In genomic region chr9:37477443-37477842, GRCh38 we compare ENCODE assay signal across 8 cellular contexts. TPM values are rescaled to one million over a fixed set of nuclear protein-coding genes. Genes with fewer than 3 reads are reported as not detected.
DNase-seq lines count a peak whose midpoint lies in the region; ATAC-seq, FAIRE-seq and TF ChIP-seq lines count a peak whose summit lies in the region.
"Not testable (repeated sequence)": the region's sequence is repeated elsewhere in the genome, so short reads cannot be mapped to it uniquely, and the experiment has no call there.

No MANE protein-coding gene starts in this region.

- not testable (repeated sequence) for H2AFZ ChIP-seq in HepG2 (ENCODE audit: low read length)

- not testable (repeated sequence) for H3K36me3 ChIP-seq in Panc1 (ENCODE audit: control insufficient read depth, insufficient read depth, low read length); HepG2 (replicated peaks in 1 of 2; ENCODE audit: control insufficient read depth in 1 of 2, insufficient read depth in 2 of 2, low read length in 2 of 2)

- not testable (repeated sequence) for ATAC-seq in A549, Panc1, HepG2

- not testable (repeated sequence) for TF ChIP-seq POLR2A in A549 (IDR thresholded peaks at IDR 0.05; ENCODE audit: low read length); HepG2 (IDR thresholded peaks at IDR 0.05; ENCODE audit: insufficient read depth in 1 of 2, low read depth in 2 of 2, low read length in 2 of 2)

- intact Hi-C loops in Panc1 (cut with micrococcal nuclease; ENCODE audit: unreplicated experiment) = loop anchor here (10.0 kb wide), 1 partner anchor 267 kb away; no protein-coding TSS in a partner anchor
- intact Hi-C loops in HepG2 (cut with micrococcal nuclease; ENCODE audit: unreplicated experiment) = not testable (repeated sequence)

- not testable (repeated sequence) for TF ChIP-seq RAD21 in A549 (conservative IDR thresholded peaks at IDR 0.05 in 1 of 2, IDR thresholded peaks at IDR 0.05 in 1 of 2); HepG2 (CRISPR knock-in tag; IDR thresholded peaks at IDR 0.05)

- peaks cover 25% of the 10 kb centered on the region for H3K9me3 ChIP-seq in A549
- H3K9me3 ChIP-seq in Panc1 (ENCODE audit: control insufficient read depth, insufficient read depth, low read depth, low read length) = peaks cover 16% of the 10 kb centered on the region
- H3K9me3 ChIP-seq in HepG2 (ENCODE audit: low read length) = not testable (repeated sequence)

- peak overlapping the region; percentile 52 for H3K4me2 ChIP-seq in A549
- not testable (repeated sequence) for H3K4me2 ChIP-seq in HepG2 (ENCODE audit: low read depth, low read length)

- H3K79me2 ChIP-seq in HepG2 (ENCODE audit: insufficient read depth, low read length) = not testable (repeated sequence)

- H4K20me1 ChIP-seq in HepG2 (ENCODE audit: insufficient read depth, low read length) = not testable (repeated sequence)

- DNase-seq in A549 (ENCODE audit: low read depth in 1 of 2, low spot score in 1 of 2); Panc1 (ENCODE audit: low read depth, low spot score); HepG2 (ENCODE audit: low spot score): not testable (repeated sequence)
- DNase-seq in EH (ENCODE audit: low read depth) (peak; percentile 43), HCEC 1CT (peak; percentile 25), LoVo (ENCODE audit: low spot score) (peak; percentile 16), foreskin fibroblast (peak; percentile 9 to 38), renal cortical epithelial cell (ENCODE audit: low read depth) (peak; percentile 38)

- POLR2A ChIA-PET in A549 (lab: Yijun Ruan, JAX); Panc1 (lab: Charles Lee); HepG2 (lab: Yijun Ruan, JAX): not testable (repeated sequence)

- WGBS in A549 (ENCODE audit: missing lambda C conversion rate) = 49% methylated on average over 4 of the region's 4 CpGs
- 3% methylated on average over 4 of the region's 4 CpGs for WGBS in HepG2 (ENCODE audit: low lambda C conversion rate)

- not testable (repeated sequence) for FAIRE-seq in A549 (lab: Jason Lieb, UNC); HepG2 (lab: Jason Lieb, UNC)

- in situ Hi-C loops in Panc1 (cut with HindIII; ENCODE audit: low pct_unique_long_range_greater_than_20kb, low sequenced_read_pairs) = not testable (repeated sequence)
- in situ Hi-C loops in HepG2 (cut with HindIII; ENCODE audit: extremely low pct_ligation_motif_present, low pct_unique_long_range_greater_than_20kb) = loop anchor here (25.0 kb wide), 3 partner anchors 260 to 885 kb away; partner anchors contain the start of gene SLC25A51

- not testable (repeated sequence) for TF ChIP-seq EP300 in A549 (IDR thresholded peaks at IDR 0.05); HepG2 (IDR thresholded peaks at IDR 0.05; ENCODE audit: low read depth in 2 of 2, low read length in 2 of 2); HepG2 (CRISPR knock-in tag; IDR thresholded peaks at IDR 0.05; ENCODE audit: borderline replicate concordance)

- H3K4me3 ChIP-seq in A549; Panc1 (ENCODE audit: low read depth in 2 of 2, low read length in 2 of 2); foreskin fibroblast (ENCODE audit: low read depth in 1 of 2, low read length in 2 of 2); HepG2 (replicated peaks in 1 of 3; ENCODE audit: insufficient read depth in 1 of 3, low read depth in 2 of 3, low read length in 3 of 3): not testable (repeated sequence)

- not testable (repeated sequence) for H3K9ac ChIP-seq in HepG2 (ENCODE audit: insufficient read depth, low read depth, low read length)

- H3K27ac ChIP-seq in A549 (peak overlapping the region; percentile 24 to 64; a peak in 3 of 6 replicates), Panc1 (ENCODE audit: low read length) (peak overlapping the region; percentile 52; the same call in 1 of the 2 replicates)
- not testable (repeated sequence) for H3K27ac ChIP-seq in HepG2 (ENCODE audit: extremely low read length, insufficient read depth, low read length)

- BruUV-seq in Panc1 (replicated peaks; lab: Mats Ljungman, UMichigan); HepG2 (replicated peaks; lab: Mats Ljungman, UMichigan): not testable (repeated sequence)

- CTCF ChIA-PET in A549 (lab: Yijun Ruan, JAX) = interaction anchor here (1.5 to 1.7 kb wide), 2 partner anchors 9 to 886 kb away, joined by 3 to 4 read pairs; no protein-coding TSS in a partner anchor
- CTCF ChIA-PET in Panc1 (lab: Charles Lee); HepG2 (lab: Yijun Ruan, JAX; ENCODE audit: low intra/inter-chr PET ratio, low total read pairs): not testable (repeated sequence)

- not testable (repeated sequence) for H3K27me3 ChIP-seq in Panc1 (ENCODE audit: control insufficient read depth, insufficient read depth, low read length); HepG2 (ENCODE audit: control insufficient read depth in 1 of 2, insufficient read depth in 2 of 2, low read length in 2 of 2)

- peaks cover 25% of the 10 kb centered on the region for H3K4me1 ChIP-seq in A549
- H3K4me1 ChIP-seq in Panc1 (ENCODE audit: control insufficient read depth, insufficient read depth, low read length) = peaks cover 21% of the 10 kb centered on the region
- peaks cover 29% of the 10 kb centered on the region for H3K4me1 ChIP-seq in HepG2 (ENCODE audit: insufficient read depth, low read length)

- not testable (repeated sequence) for TF ChIP-seq CTCF in A549 (IDR thresholded peaks at IDR 0.05); Panc1 (IDR thresholded peaks at IDR 0.05); foreskin fibroblast (IDR thresholded peaks at IDR 0.05; ENCODE audit: low read depth, low read length); HepG2 (CRISPR knock-in tag; IDR thresholded peaks at IDR 0.05)

RNA-seq across cellular contexts. Expression of gene POLR1E, which starts 8.3 kb away (rescaled TPM):
- polyA plus RNA-seq in A549 (2011; rRNA removed) = 47.2 and 49.8 TPM in 2 replicates
- polyA plus RNA-seq in A549 (2012; cell fraction: cytosol; rRNA removed) = 37.6 and 38.4 TPM in 2 replicates
- 12.5 and 13.4 TPM in 2 replicates for polyA plus RNA-seq in A549 (2012; cell fraction: nucleus; rRNA removed)
- polyA plus RNA-seq in A549 (2017; fragmentation: RNase III; extraction: RNeasy Plus Mini Kit Qiagen cat#74134 plus additional on column Dnase treatment) = 39.0 to 48.6 TPM (median 41.9 TPM) in 3 replicates
- 28.3 and 29.1 TPM in 2 replicates for polyA minus RNA-seq in A549 (2011; rRNA and poly(A)+ RNA removed)
- 93.8 TPM for total RNA-seq in Panc1 (2021; ENCODE audit: unreplicated experiment)
- polyA plus RNA-seq in Panc1 (2012; ENCODE audit: insufficient read length) = 56.8 TPM
- 37.8 and 49.1 TPM in 2 replicates for total RNA-seq in HepG2 (2016; rRNA removed; fragmentation: Illumina TruSeq; extraction: Trizol)
- 12.6 and 13.7 TPM in 2 replicates for total RNA-seq in HepG2 (2016; cell fraction: cytosol; rRNA removed; fragmentation: Illumina TruSeq; extraction: Trizol; ENCODE audit: low read depth)
- total RNA-seq in HepG2 (2016; cell fraction: insoluble cytoplasmic fraction; rRNA removed; fragmentation: Illumina TruSeq; extraction: Trizol) = 35.7 and 42.1 TPM in 2 replicates
- 24.4 and 28.3 TPM in 2 replicates for total RNA-seq in HepG2 (2016; cell fraction: membrane; rRNA removed; fragmentation: Illumina TruSeq; extraction: Trizol)
- 19.5 and 22.1 TPM in 2 replicates for total RNA-seq in HepG2 (2016; cell fraction: nucleus; rRNA removed; fragmentation: Illumina TruSeq; extraction: Trizol)
- polyA plus RNA-seq in HepG2 (2011; rRNA removed) = 18.9 and 23.0 TPM in 2 replicates
- 16.9 and 20.6 TPM in 2 replicates for polyA plus RNA-seq in HepG2 (2011; cell fraction: cytosol; rRNA removed)
- polyA plus RNA-seq in HepG2 (2011; cell fraction: nucleus; rRNA removed) = 6.3 and 8.5 TPM in 2 replicates
- 15.5 and 19.9 TPM in 2 replicates for polyA plus RNA-seq in HepG2 (2012)
- 9.5 and 9.6 TPM in 2 replicates for polyA plus RNA-seq in HepG2 (2016; cell fraction: cytosol; fragmentation: Illumina TruSeq; extraction: Trizol; ENCODE audit: low read depth)
- polyA plus RNA-seq in HepG2 (2016; cell fraction: insoluble cytoplasmic fraction; fragmentation: Illumina TruSeq; extraction: Trizol; ENCODE audit: low read depth) = 31.1 and 31.2 TPM in 2 replicates
- polyA plus RNA-seq in HepG2 (2016; cell fraction: membrane; fragmentation: Illumina TruSeq; extraction: Trizol; ENCODE audit: low read depth) = 16.1 and 18.2 TPM in 2 replicates
- polyA plus RNA-seq in HepG2 (2016; cell fraction: nucleus; fragmentation: Illumina TruSeq; extraction: Trizol; ENCODE audit: insufficient read depth, low read depth) = 16.7 and 17.8 TPM in 2 replicates
- 17.1 and 37.9 TPM in 2 replicates for polyA minus RNA-seq in HepG2 (2011; rRNA and poly(A)+ RNA removed; ENCODE audit: low replicate concordance)
- polyA minus RNA-seq in HepG2 (2011; cell fraction: cytosol; rRNA and poly(A)+ RNA removed) = 14.0 and 14.2 TPM in 2 replicates
- 17.8 and 20.8 TPM in 2 replicates for polyA minus RNA-seq in HepG2 (2011; cell fraction: nucleus; rRNA and poly(A)+ RNA removed)
- total RNA-seq in renal cortical epithelial cell = 23.1 and 27.0 TPM in 2 replicates

RNA-seq across cellular contexts. Expression of gene ZBTB5, which starts 12.2 kb away (rescaled TPM):
- polyA plus RNA-seq in A549 (2011; rRNA removed) (18.1 and 19.8 TPM in 2 replicates), A549 (2017; fragmentation: RNase III; extraction: RNeasy Plus Mini Kit Qiagen cat#74134 plus additional on column Dnase treatment) (10.7 to 12.4 TPM (median 11.7 TPM) in 3 replicates), HepG2 (2011; rRNA removed) (19.7 and 20.5 TPM in 2 replicates)
- 6.7 and 8.8 TPM in 2 replicates for polyA plus RNA-seq in A549 (2012; cell fraction: cytosol; rRNA removed)
- 12.0 and 15.5 TPM in 2 replicates for polyA plus RNA-seq in A549 (2012; cell fraction: nucleus; rRNA removed)
- polyA minus RNA-seq in A549 (2011; rRNA and poly(A)+ RNA removed) = 26.7 and 29.1 TPM in 2 replicates
- total RNA-seq in Panc1 (2021; ENCODE audit: unreplicated experiment) (30.6 TPM), HepG2 (2016; rRNA removed; fragmentation: Illumina TruSeq; extraction: Trizol) (12.5 and 15.2 TPM in 2 replicates), renal cortical epithelial cell (8.3 and 21.3 TPM in 2 replicates)
- 17.1 TPM for polyA plus RNA-seq in Panc1 (2012; ENCODE audit: insufficient read length)
- 0.81 and 0.88 TPM in 2 replicates for total RNA-seq in HepG2 (2016; cell fraction: cytosol; rRNA removed; fragmentation: Illumina TruSeq; extraction: Trizol; ENCODE audit: low read depth)
- total RNA-seq in HepG2 (2016; cell fraction: insoluble cytoplasmic fraction; rRNA removed; fragmentation: Illumina TruSeq; extraction: Trizol) = 12.4 and 14.4 TPM in 2 replicates
- total RNA-seq in HepG2 (2016; cell fraction: membrane; rRNA removed; fragmentation: Illumina TruSeq; extraction: Trizol) = 5.8 and 6.1 TPM in 2 replicates
- total RNA-seq in HepG2 (2016; cell fraction: nucleus; rRNA removed; fragmentation: Illumina TruSeq; extraction: Trizol) = 11.2 and 13.3 TPM in 2 replicates
- polyA plus RNA-seq in HepG2 (2011; cell fraction: cytosol; rRNA removed) = 14.8 and 16.3 TPM in 2 replicates
- polyA plus RNA-seq in HepG2 (2011; cell fraction: nucleus; rRNA removed) = 25.4 and 27.5 TPM in 2 replicates
- polyA plus RNA-seq in HepG2 (2012) = 10.3 and 11.9 TPM in 2 replicates
- 0.35 and 0.64 TPM in 2 replicates for polyA plus RNA-seq in HepG2 (2016; cell fraction: cytosol; fragmentation: Illumina TruSeq; extraction: Trizol; ENCODE audit: low read depth)
- polyA plus RNA-seq in HepG2 (2016; cell fraction: insoluble cytoplasmic fraction; fragmentation: Illumina TruSeq; extraction: Trizol; ENCODE audit: low read depth) = 11.5 and 11.7 TPM in 2 replicates
- 3.5 and 4.3 TPM in 2 replicates for polyA plus RNA-seq in HepG2 (2016; cell fraction: membrane; fragmentation: Illumina TruSeq; extraction: Trizol; ENCODE audit: low read depth)
- polyA plus RNA-seq in HepG2 (2016; cell fraction: nucleus; fragmentation: Illumina TruSeq; extraction: Trizol; ENCODE audit: insufficient read depth, low read depth) = 16.5 and 19.6 TPM in 2 replicates
- 29.3 and 36.6 TPM in 2 replicates for polyA minus RNA-seq in HepG2 (2011; rRNA and poly(A)+ RNA removed; ENCODE audit: low replicate concordance)
- polyA minus RNA-seq in HepG2 (2011; cell fraction: cytosol; rRNA and poly(A)+ RNA removed) = 11.4 and 13.4 TPM in 2 replicates
- 23.9 and 25.2 TPM in 2 replicates for polyA minus RNA-seq in HepG2 (2011; cell fraction: nucleus; rRNA and poly(A)+ RNA removed)

RNA-seq across cellular contexts. Expression of gene GRHPR, which starts 54.9 kb away (rescaled TPM):
- polyA plus RNA-seq in A549 (2011; rRNA removed) = 111 and 132 TPM in 2 replicates
- polyA plus RNA-seq in A549 (2012; cell fraction: cytosol; rRNA removed) = 257 and 266 TPM in 2 replicates
- polyA plus RNA-seq in A549 (2012; cell fraction: nucleus; rRNA removed) = 262 and 287 TPM in 2 replicates
- polyA plus RNA-seq in A549 (2017; fragmentation: RNase III; extraction: RNeasy Plus Mini Kit Qiagen cat#74134 plus additional on column Dnase treatment) = 144 to 159 TPM (median 146 TPM) in 3 replicates
- polyA minus RNA-seq in A549 (2011; rRNA and poly(A)+ RNA removed) = 139 and 145 TPM in 2 replicates
- total RNA-seq in Panc1 (2021; ENCODE audit: unreplicated experiment) = 238 TPM
- 439 TPM for polyA plus RNA-seq in Panc1 (2012; ENCODE audit: insufficient read length)
- total RNA-seq in HepG2 (2016; rRNA removed; fragmentation: Illumina TruSeq; extraction: Trizol) = 115 and 127 TPM in 2 replicates
- total RNA-seq in HepG2 (2016; cell fraction: cytosol; rRNA removed; fragmentation: Illumina TruSeq; extraction: Trizol; ENCODE audit: low read depth) = 58.9 and 75.1 TPM in 2 replicates
- total RNA-seq in HepG2 (2016; cell fraction: insoluble cytoplasmic fraction; rRNA removed; fragmentation: Illumina TruSeq; extraction: Trizol) = 119 and 128 TPM in 2 replicates
- total RNA-seq in HepG2 (2016; cell fraction: membrane; rRNA removed; fragmentation: Illumina TruSeq; extraction: Trizol) = 66.5 and 84.7 TPM in 2 replicates
- total RNA-seq in HepG2 (2016; cell fraction: nucleus; rRNA removed; fragmentation: Illumina TruSeq; extraction: Trizol) = 73.9 and 76.5 TPM in 2 replicates
- polyA plus RNA-seq in HepG2 (2011; rRNA removed) = 113 and 127 TPM in 2 replicates
- polyA plus RNA-seq in HepG2 (2011; cell fraction: cytosol; rRNA removed) = 126 and 161 TPM in 2 replicates
- polyA plus RNA-seq in HepG2 (2011; cell fraction: nucleus; rRNA removed) = 121 and 122 TPM in 2 replicates
- polyA plus RNA-seq in HepG2 (2012) = 66.2 and 76.0 TPM in 2 replicates
- polyA plus RNA-seq in HepG2 (2016; cell fraction: cytosol; fragmentation: Illumina TruSeq; extraction: Trizol; ENCODE audit: low read depth) = 48.7 and 72.2 TPM in 2 replicates
- 135 and 143 TPM in 2 replicates for polyA plus RNA-seq in HepG2 (2016; cell fraction: insoluble cytoplasmic fraction; fragmentation: Illumina TruSeq; extraction: Trizol; ENCODE audit: low read depth)
- polyA plus RNA-seq in HepG2 (2016; cell fraction: membrane; fragmentation: Illumina TruSeq; extraction: Trizol; ENCODE audit: low read depth) = 58.4 and 72.9 TPM in 2 replicates
- polyA plus RNA-seq in HepG2 (2016; cell fraction: nucleus; fragmentation: Illumina TruSeq; extraction: Trizol; ENCODE audit: insufficient read depth, low read depth) = 111 and 117 TPM in 2 replicates
- polyA minus RNA-seq in HepG2 (2011; rRNA and poly(A)+ RNA removed; ENCODE audit: low replicate concordance) = 126 and 157 TPM in 2 replicates
- polyA minus RNA-seq in HepG2 (2011; cell fraction: cytosol; rRNA and poly(A)+ RNA removed) = 42.8 and 47.7 TPM in 2 replicates
- polyA minus RNA-seq in HepG2 (2011; cell fraction: nucleus; rRNA and poly(A)+ RNA removed) = 54.1 and 61.8 TPM in 2 replicates
- 152 and 169 TPM in 2 replicates for total RNA-seq in renal cortical epithelial cell
